8 cellular contexts compared by ENCODE assay signal in genomic region chr2:164495491-164496223, GRCh38.
DNase-seq lines count a peak whose midpoint lies in the region; ATAC-seq and TF ChIP-seq lines count a peak whose summit lies in the region.

No MANE protein-coding gene starts in this region.

- H3K4me3 ChIP-seq in AG04450 (ENCODE audit: low read depth, low read length): no peak overlapping the region
- H3K4me3 ChIP-seq in astrocyte of the cerebellum (ENCODE audit: low read depth, low read length): no peak overlapping the region

- H3K27ac ChIP-seq in AG04450 (ENCODE audit: low read depth, low read length): no peak overlapping the region

- H3K9me3 ChIP-seq in AG04450 (ENCODE audit: control insufficient read depth, insufficient read depth, low read length): no peaks in the 10 kb centered on the region

- no peak overlapping the region for H3K4me3 Mint-ChIP-seq in activated naive CD8-positive, alpha-beta T cell treated with anti-CD3 and anti-CD28 coated beads, Interleukin-2, amount 50 U/mL, for 24 hours

- H3K36me3 Mint-ChIP-seq in activated naive CD8-positive, alpha-beta T cell treated with anti-CD3 and anti-CD28 coated beads, Interleukin-2, amount 50 U/mL, for 24 hours (ENCODE audit: low read depth): no peaks in the 10 kb centered on the region

- no peak for ATAC-seq in stimulated activated naive CD8-positive, alpha-beta T cell treated with anti-CD3 and anti-CD28 coated beads, Interleukin-15, Interleukin-2, amounts not matched to agents 100 U/mL and 50 U/mL, for 24 hours
- no peak for ATAC-seq in HG02678 (IDR thresholded peaks at IDR 0.05; ENCODE audit: unreplicated experiment)
- ATAC-seq in activated naive CD8-positive, alpha-beta T cell treated with anti-CD3 and anti-CD28 coated beads, Interleukin-2, amount 50 U/mL, for 24 hours: no peak

- H3K4me1 Mint-ChIP-seq in activated naive CD8-positive, alpha-beta T cell treated with anti-CD3 and anti-CD28 coated beads, Interleukin-2, amount 50 U/mL, for 24 hours: no peaks in the 10 kb centered on the region

- CTCF ChIA-PET in AG04450 (lab: Charles Lee): interaction anchor here (1.0 kb wide), 2 partner anchors 1314 to 1340 kb away, joined by 4 read pairs; no protein-coding TSS in a partner anchor

- no peak for DNase-seq in AG04450 (ENCODE audit: low read depth, low spot score)
- peak; percentile 58 for DNase-seq in HT1080 (ENCODE audit: low read depth)
- DNase-seq in astrocyte of the cerebellum (ENCODE audit: low read depth): peak; percentile 36
- DNase-seq in kidney tubule cell (ENCODE audit: low spot score): peak; percentile 51
- no peak for DNase-seq in stimulated activated naive CD8-positive, alpha-beta T cell treated with anti-CD3 and anti-CD28 coated beads, Interleukin-15, Interleukin-2, amounts not matched to agents 100 U/mL and 50 U/mL, for 24 hours
- no peak for DNase-seq in stimulated activated CD4-positive, alpha-beta T cell treated with anti-CD3 and anti-CD28 coated beads, Interleukin-2, amount 100 ng/mL, for 48 hours
- no peak for DNase-seq in activated naive CD8-positive, alpha-beta T cell treated with anti-CD3 and anti-CD28 coated beads, Interleukin-2, amount 50 U/mL, for 24 hours

- POLR2A ChIA-PET in AG04450 (lab: Yijun Ruan, JAX): no interaction called here

- in situ Hi-C loops in astrocyte of the cerebellum (cut with HindIII; ENCODE audit: low sequenced_read_pairs): loop anchor here (25.0 kb wide), 1 partner anchor 1333 kb away; no protein-coding TSS in a partner anchor

- H3K27ac Mint-ChIP-seq in activated naive CD8-positive, alpha-beta T cell treated with anti-CD3 and anti-CD28 coated beads, Interleukin-2, amount 50 U/mL, for 24 hours: no peak overlapping the region

- no peaks in the 10 kb centered on the region for H3K9me3 Mint-ChIP-seq in activated naive CD8-positive, alpha-beta T cell treated with anti-CD3 and anti-CD28 coated beads, Interleukin-2, amount 50 U/mL, for 24 hours

- no peaks in the 10 kb centered on the region for H3K27me3 Mint-ChIP-seq in activated naive CD8-positive, alpha-beta T cell treated with anti-CD3 and anti-CD28 coated beads, Interleukin-2, amount 50 U/mL, for 24 hours

- no peaks in the 10 kb centered on the region for H3K27me3 ChIP-seq in AG04450 (ENCODE audit: control insufficient read depth, insufficient read depth, low read length)

- peak; percentile 66 for TF ChIP-seq CTCF in AG04450 (IDR thresholded peaks at IDR 0.05; ENCODE audit: low read depth, low read length)
- peak; percentile 71 for TF ChIP-seq CTCF in astrocyte of the cerebellum (IDR thresholded peaks at IDR 0.05; ENCODE audit: low read depth, low read length, missing control alignments)

Comparison
In these comparisons a context has a peak if more than half of its experiments do, and no peak if none do; other contexts are left out.
1. DNase-seq: peak in HT1080 (single experiment), astrocyte of the cerebellum (single experiment) and kidney tubule cell (single experiment); none in AG04450 (single experiment), stimulated activated naive CD8-positive, alpha-beta T cell treated with anti-CD3 and anti-CD28 coated beads, Interleukin-15, Interleukin-2, amounts not matched to agents 100 U/mL and 50 U/mL, for 24 hours (single experiment), stimulated activated CD4-positive, alpha-beta T cell treated with anti-CD3 and anti-CD28 coated beads, Interleukin-2, amount 100 ng/mL, for 48 hours (0 of 2) and activated naive CD8-positive, alpha-beta T cell treated with anti-CD3 and anti-CD28 coated beads, Interleukin-2, amount 50 U/mL, for 24 hours (single experiment).